In genomic region chr10:11143240-11143639, GRCh38 we compare ENCODE assay signal across 21 cellular contexts.
DNase-seq lines count a peak whose midpoint lies in the region; ATAC-seq, FAIRE-seq and TF ChIP-seq lines count a peak whose summit lies in the region.
"Had no signal": no experiment of that assay in that cellular context is flagged by ENCODE, and none has a peak within 500 bp of the region (broad histone marks: within the 10 kb centered on the region; RNA-seq: fewer than 3 reads in every experiment).

No MANE protein-coding gene starts in this region.

- TF ChIP-seq CTCF in activated B cell treated with CpG ODN at 0.5 μM for 24 hours (IDR thresholded peaks at IDR 0.05) = no peak
- TF ChIP-seq CTCF in keratinocyte (optimal IDR thresholded peaks at IDR 0.05 in 1 of 3, IDR thresholded peaks at IDR 0.05 in 1 of 3, conservative IDR thresholded peaks at IDR 0.05 in 1 of 3; ENCODE audit: extremely low read depth in 1 of 3, insufficient read depth in 2 of 3, low read length in 3 of 3) = no peak
- no peak for TF ChIP-seq CTCF in left lung (IDR thresholded peaks at IDR 0.05)
- TF ChIP-seq CTCF in suprapubic skin (IDR thresholded peaks at IDR 0.05) = no peak

- H3K9ac ChIP-seq in keratinocyte (ENCODE audit: control insufficient read depth, extremely low read depth, insufficient read depth, low read length) = no peak overlapping the region

- H3K4me1 ChIP-seq in keratinocyte (ENCODE audit: control insufficient read depth, extremely low read depth, insufficient read depth, low read length) = no peaks in the 10 kb centered on the region
- peaks cover 4 to 44% of the 10 kb centered on the region in 2 donors for H3K4me1 ChIP-seq in left lung
- peaks cover 27% of the 10 kb centered on the region for H3K4me1 ChIP-seq in suprapubic skin
- H3K4me1 ChIP-seq: breast epithelium had no signal

- H3K27ac Mint-ChIP-seq in activated B cell treated with CpG ODN at 0.5 μM for 24 hours = peak overlapping the region; percentile 27
- H3K27ac Mint-ChIP-seq: activated naive CD4-positive, alpha-beta T cell treated with anti-CD3 and anti-CD28 coated beads, Interleukin-2, amount 50 U/mL, for 72 hours had no signal

- peak; percentile 62 for FAIRE-seq in GM12891 (lab: Jason Lieb, UNC)
- FAIRE-seq in keratinocyte (lab: Jason Lieb, UNC) = peak; percentile 9

- POLR2A ChIA-PET in activated B cell treated with CpG ODN at 0.5 μM for 24 hours (lab: Charles Lee) = interaction anchor here (1.2 to 1.7 kb wide), 2 partner anchors 20 to 22 kb away, joined by 3 to 4 read pairs; no protein-coding TSS in a partner anchor

- DNase-seq in CD1c-positive myeloid dendritic cell (ENCODE audit: extremely low spot score) = peak; percentile 14
- no peak for DNase-seq in GM12891 (ENCODE audit: insufficient read length, low spot score)
- no peak for DNase-seq in activated B cell treated with CpG ODN at 0.5 μM for 24 hours
- DNase-seq in keratinocyte (ENCODE audit: low read depth, low spot score) = no peak
- no peak for DNase-seq in left lung
- no peak for DNase-seq in suprapubic skin (ENCODE audit: low spot score in 2 of 2)
- DNase-seq: activated CD8-positive, alpha-beta memory T cell treated with anti-CD3 and anti-CD28 coated beads, Interleukin-2, amount 50 U/mL, for 4 hours; AML-193; DMS53; heart right ventricle; islet precursor cell; mesendoderm; NCI-H1092; NCI-H2171; right cardiac atrium; testis had no signal

- ATAC-seq in activated B cell treated with CpG ODN at 0.5 μM for 24 hours (ENCODE audit: low read depth) (no peak), left lung (no peak)
- no peak for ATAC-seq in activated CD4-positive, CD25-positive, alpha-beta regulatory T cell treated with anti-CD3 and anti-CD28 coated beads, Interleukin-2, amount 50 U/mL, for 24 hours
- ATAC-seq: activated naive CD4-positive, alpha-beta T cell treated with anti-CD3 and anti-CD28 coated beads, Interleukin-2, amount 50 U/mL, for 72 hours; heart right ventricle; Panc1; right cardiac atrium; SK-N-SH treated with all-trans-retinoic acid at 6 μM for 48 hours had no signal

- intact Hi-C loops in activated B cell treated with CpG ODN at 0.5 μM for 24 hours (cut with micrococcal nuclease) (loop anchor here (1.0 to 10.0 kb wide), 2 partner anchors 48 to 127 kb away; no protein-coding TSS in a partner anchor), left lung (cut with DNase I) (no loop called here)

- H3K36me3 Mint-ChIP-seq in activated B cell treated with CpG ODN at 0.5 μM for 24 hours (ENCODE audit: low read depth) = no peaks in the 10 kb centered on the region

- no peak overlapping the region for H2AFZ ChIP-seq in keratinocyte (ENCODE audit: control insufficient read depth, low read length)

- H3K27ac ChIP-seq in keratinocyte (ENCODE audit: control insufficient read depth, insufficient read depth, low read length) (no peak overlapping the region), left lung (no peak overlapping the region), suprapubic skin (no peak overlapping the region)
- H3K27ac ChIP-seq: breast epithelium, testis had no signal

- peaks cover 70% of the 10 kb centered on the region for H3K4me1 Mint-ChIP-seq in activated B cell treated with CpG ODN at 0.5 μM for 24 hours

- 83% methylated on average over 5 of the region's 5 CpGs for WGBS in suprapubic skin

- H3K27me3 ChIP-seq in keratinocyte (ENCODE audit: control insufficient read depth, extremely low read depth, insufficient read depth, low read length) (no peaks in the 10 kb centered on the region), left lung (no peaks in the 10 kb centered on the region), suprapubic skin (no peaks in the 10 kb centered on the region)
- H3K27me3 ChIP-seq: breast epithelium, heart right ventricle, testis had no signal

- no peak overlapping the region for H3K4me2 ChIP-seq in keratinocyte (ENCODE audit: control insufficient read depth, extremely low read depth, insufficient read depth, low read depth, low read length)

- no peaks in the 10 kb centered on the region for H3K27me3 Mint-ChIP-seq in activated B cell treated with CpG ODN at 0.5 μM for 24 hours

- no peaks in the 10 kb centered on the region for H3K9me1 ChIP-seq in keratinocyte (ENCODE audit: control insufficient read depth, extremely low read depth, insufficient read depth, low read length)

- dilution Hi-C loops in keratinocyte (cut with MboI; ENCODE audit: extremely low pct_ligation_motif_present, low sequenced_read_pairs) = no loop called here

- H3K4me3 ChIP-seq in keratinocyte (ENCODE audit: control insufficient read depth in 2 of 3, extremely low read depth in 1 of 3, insufficient read depth in 2 of 3, low read depth in 1 of 3, low read length in 3 of 3) = no peak overlapping the region
- H3K4me3 ChIP-seq in left lung = no peak overlapping the region
- H3K4me3 ChIP-seq in suprapubic skin = no peak overlapping the region
- H3K4me3 ChIP-seq: breast epithelium, heart right ventricle, testis had no signal

- no peaks in the 10 kb centered on the region for H3K79me2 ChIP-seq in keratinocyte (ENCODE audit: control insufficient read depth, insufficient read depth, low read length)

- H4K20me1 ChIP-seq in keratinocyte (ENCODE audit: control insufficient read depth, extremely low read depth, insufficient read depth, low read length) = no peaks in the 10 kb centered on the region

- no peak for TF ChIP-seq EP300 in suprapubic skin (IDR thresholded peaks at IDR 0.05)

- no peaks in the 10 kb centered on the region for H3K9me3 Mint-ChIP-seq in activated B cell treated with CpG ODN at 0.5 μM for 24 hours
- H3K9me3 Mint-ChIP-seq: activated naive CD4-positive, alpha-beta T cell treated with anti-CD3 and anti-CD28 coated beads, Interleukin-2, amount 50 U/mL, for 72 hours had no signal

- no peak overlapping the region for H3K4me3 Mint-ChIP-seq in activated B cell treated with CpG ODN at 0.5 μM for 24 hours

- CTCF ChIA-PET in activated B cell treated with CpG ODN at 0.5 μM for 24 hours (lab: Charles Lee) = interaction anchor here (1.0 to 4.8 kb wide), 2 partner anchors 22 to 128 kb away, joined by 3 to 44 read pairs; no protein-coding TSS in a partner anchor

- H3K36me3 ChIP-seq in keratinocyte (ENCODE audit: control insufficient read depth in 2 of 2, extremely low read depth in 1 of 2, insufficient read depth in 2 of 2, low read length in 2 of 2) (no peaks in the 10 kb centered on the region), left lung (no peaks in the 10 kb centered on the region), suprapubic skin (no peaks in the 10 kb centered on the region)
- H3K36me3 ChIP-seq: breast epithelium, heart right ventricle had no signal

- no peaks in the 10 kb centered on the region for H3K9me3 ChIP-seq in keratinocyte (ENCODE audit: control insufficient read depth, low read depth, low read length)
- H3K9me3 ChIP-seq in left lung = no peaks in the 10 kb centered on the region
- H3K9me3 ChIP-seq in suprapubic skin = no peaks in the 10 kb centered on the region
- H3K9me3 ChIP-seq: breast epithelium, heart right ventricle, testis had no signal

- TF ChIP-seq POLR2A in GM12891 (IDR thresholded peaks at IDR 0.05; ENCODE audit: low read depth, low read length) (no peak), suprapubic skin (IDR thresholded peaks at IDR 0.05) (no peak)

TF ChIP-seq in GM12891, 5 proteins besides CTCF, POLR2A, EP300 and RAD21:
- TF ChIP-seq POU2F2 (IDR thresholded peaks at IDR 0.05; ENCODE audit: low read depth, low read length) (no peak), TAF1 (IDR thresholded peaks at IDR 0.05; ENCODE audit: low read depth, low read length) (no peak), PAX5 (IDR thresholded peaks at IDR 0.05; ENCODE audit: insufficient read depth, low read length, severe bottlenecking) (no peak), POLR2AphosphoS5 (IDR thresholded peaks at IDR 0.05; ENCODE audit: low read depth, low read length) (no peak), SPI1 (IDR thresholded peaks at IDR 0.05; ENCODE audit: low read depth, low read length) (no peak)
